Comparison of ENCODE assay signal across 10 cellular contexts in genomic region chr4:41318839-41319530, GRCh38.
A peak's percentile ranks its signal among the peaks of the same experiment; 100 is the strongest.
DNase-seq lines count a peak whose midpoint lies in the region; ATAC-seq and TF ChIP-seq lines count a peak whose summit lies in the region.
"Had no signal": no experiment of that assay in that cellular context is flagged by ENCODE, and none has a peak within 500 bp of the region (broad histone marks: within the 10 kb centered on the region; RNA-seq: fewer than 3 reads in every experiment).

No MANE protein-coding gene starts in this region.

- no peaks in the 10 kb centered on the region for H3K4me1 Mint-ChIP-seq in activated T-helper 17 cell treated with anti-CD3 and anti-CD28 coated beads, Interleukin-2, amount 50 U/mL, for 72 hours

- H3K27ac Mint-ChIP-seq in activated T-helper 17 cell treated with anti-CD3 and anti-CD28 coated beads, Interleukin-2, amount 50 U/mL, for 72 hours = no peak overlapping the region
- H3K27ac Mint-ChIP-seq: T-helper 1 cell treated with Interleukin-12 subunit alpha and Interleukin-12 subunit beta and Interleukin-4 antibody, amounts not matched to agents 30 μg/mL and 1 μg/mL, for 36 hours had no signal

- no peak for TF ChIP-seq CTCF in gastroesophageal sphincter (IDR thresholded peaks at IDR 0.05)

- H3K27me3 ChIP-seq in neuronal stem cell (ENCODE audit: control insufficient read depth in 3 of 3, insufficient read depth in 3 of 3, low read depth in 1 of 3, low read length in 3 of 3) = peaks cover 0 to 2% (median 0%) of the 10 kb centered on the region in 3 experiments
- H3K27me3 ChIP-seq in gastroesophageal sphincter = no peaks in the 10 kb centered on the region
- H3K27me3 ChIP-seq: uterus had no signal

- peak; percentile 69 for DNase-seq in EL
- peak; percentile 57 for DNase-seq in OCI-M1 (lab: John Stamatoyannopoulos, UW)
- DNase-seq in Right ventricle myocardium superior = peak; percentile 69
- DNase-seq in neuronal stem cell (ENCODE audit: low spot score) = no peak
- DNase-seq: uterus had no signal

- no peak overlapping the region for H3K9ac ChIP-seq in neuronal stem cell (ENCODE audit: low read depth, low read length, poor library complexity)

- no peak overlapping the region for H3K4me3 Mint-ChIP-seq in activated T-helper 17 cell treated with anti-CD3 and anti-CD28 coated beads, Interleukin-2, amount 50 U/mL, for 72 hours
- H3K4me3 Mint-ChIP-seq: T-helper 1 cell treated with Interleukin-12 subunit alpha and Interleukin-12 subunit beta and Interleukin-4 antibody, amounts not matched to agents 30 μg/mL and 1 μg/mL, for 36 hours had no signal

- H2AK5ac ChIP-seq in neuronal stem cell (ENCODE audit: low read depth, low read length) = no peak overlapping the region

- H3K27ac ChIP-seq in neuronal stem cell (replicated peaks; ENCODE audit: low read length) (no peak overlapping the region), gastroesophageal sphincter (no peak overlapping the region)
- H3K27ac ChIP-seq: uterus had no signal

- H3K36me3 ChIP-seq in neuronal stem cell (replicated peaks in 1 of 2; ENCODE audit: control insufficient read depth in 2 of 2, insufficient read depth in 2 of 2, low read length in 2 of 2) (no peaks in the 10 kb centered on the region), gastroesophageal sphincter (no peaks in the 10 kb centered on the region)
- H3K36me3 ChIP-seq: uterus had no signal

- no peak overlapping the region for H2BK5ac ChIP-seq in neuronal stem cell (ENCODE audit: low read length)

- H3K9me3 Mint-ChIP-seq in activated T-helper 17 cell treated with anti-CD3 and anti-CD28 coated beads, Interleukin-2, amount 50 U/mL, for 72 hours = peaks cover 4% of the 10 kb centered on the region
- H3K9me3 Mint-ChIP-seq: T-helper 1 cell treated with Interleukin-12 subunit alpha and Interleukin-12 subunit beta and Interleukin-4 antibody, amounts not matched to agents 30 μg/mL and 1 μg/mL, for 36 hours had no signal

- no peaks in the 10 kb centered on the region for H3K79me1 ChIP-seq in neuronal stem cell (ENCODE audit: low read depth, low read length)

- H3K4ac ChIP-seq in neuronal stem cell (ENCODE audit: low read length) = no peak overlapping the region

- no peak overlapping the region for H2BK12ac ChIP-seq in neuronal stem cell (ENCODE audit: low read length)

- no peak overlapping the region for H4K91ac ChIP-seq in neuronal stem cell (ENCODE audit: low read depth, low read length, poor library complexity)

- no peak for TF ChIP-seq POLR2A in GM18505 (IDR thresholded peaks at IDR 0.05; ENCODE audit: borderline replicate concordance, extremely low read depth, insufficient read depth, insufficient read length)
- no peak for TF ChIP-seq POLR2A in gastroesophageal sphincter (IDR thresholded peaks at IDR 0.05)

- no peak overlapping the region for H4K8ac ChIP-seq in neuronal stem cell (ENCODE audit: low read depth, low read length)

- peak overlapping the region; percentile 67 for H3K18ac ChIP-seq in neuronal stem cell (ENCODE audit: low read length)

- H2BK15ac ChIP-seq in neuronal stem cell (ENCODE audit: low read length) = no peak overlapping the region

- WGBS in neuronal stem cell (ENCODE audit: extremely low coverage in 2 of 2, insufficient read length in 2 of 2, insufficient replicate concordance in 1 of 2), 2 donors = no CpG with 5 or more reads among the region's 6 CpGs
- WGBS in gastroesophageal sphincter (ENCODE audit: low coverage in 1 of 2), 2 donors = 87 to 91% methylated on average over 4 to 6 of the region's 6 CpGs

- no peaks in the 10 kb centered on the region for H3K36me3 Mint-ChIP-seq in activated T-helper 17 cell treated with anti-CD3 and anti-CD28 coated beads, Interleukin-2, amount 50 U/mL, for 72 hours (ENCODE audit: low read depth)

- H2BK120ac ChIP-seq in neuronal stem cell (ENCODE audit: low read depth, low read length) = no peak overlapping the region

- intact Hi-C loops in Right ventricle myocardium superior (cut with DNase I) = no loop called here

- peaks cover 0 to 3% of the 10 kb centered on the region in 2 donors for H3K9me3 ChIP-seq in neuronal stem cell (replicated peaks in 1 of 2; ENCODE audit: control insufficient read depth in 2 of 2, insufficient read depth in 1 of 2, low read depth in 1 of 2, low read length in 2 of 2)
- no peaks in the 10 kb centered on the region for H3K9me3 ChIP-seq in gastroesophageal sphincter
- H3K9me3 ChIP-seq: uterus had no signal

- ATAC-seq in Right ventricle myocardium superior (ENCODE audit: poor library complexity) (peak; percentile 95), HG02678 (IDR thresholded peaks at IDR 0.05; ENCODE audit: unreplicated experiment) (no peak), GM18505 (IDR thresholded peaks at IDR 0.05; ENCODE audit: unreplicated experiment) (no peak), gastroesophageal sphincter (no peak)
- ATAC-seq in activated T-helper 17 cell treated with anti-CD3 and anti-CD28 coated beads, Interleukin-2, amount 50 U/mL, for 72 hours (replicated peaks) = no peak

- no peak overlapping the region for H2AFZ ChIP-seq in neuronal stem cell (ENCODE audit: low read length)

- no peak overlapping the region for H3K23ac ChIP-seq in neuronal stem cell (ENCODE audit: low read depth, low read length, poor library complexity)

- H3K27me3 Mint-ChIP-seq in activated T-helper 17 cell treated with anti-CD3 and anti-CD28 coated beads, Interleukin-2, amount 50 U/mL, for 72 hours = no peaks in the 10 kb centered on the region

- H3K14ac ChIP-seq in neuronal stem cell (ENCODE audit: low read length) = no peak overlapping the region

- H3K4me1 ChIP-seq in neuronal stem cell (ENCODE audit: control insufficient read depth in 2 of 2, insufficient read depth in 1 of 2, low read depth in 1 of 2, low read length in 2 of 2) (peaks cover 2 to 3% of the 10 kb centered on the region in 2 donors), gastroesophageal sphincter (no peaks in the 10 kb centered on the region)
- H3K4me1 ChIP-seq: uterus had no signal

- no peak for TF ChIP-seq EP300 in gastroesophageal sphincter (IDR thresholded peaks at IDR 0.05)

- no peak overlapping the region for H3K4me2 ChIP-seq in neuronal stem cell (ENCODE audit: insufficient read depth, low read length, poor library complexity, severe bottlenecking)

- H3K4me3 ChIP-seq in neuronal stem cell (ENCODE audit: low read length in 2 of 2) (no peak overlapping the region), gastroesophageal sphincter (no peak overlapping the region)
- H3K4me3 ChIP-seq: uterus had no signal
